In the genomic region with DNA sequence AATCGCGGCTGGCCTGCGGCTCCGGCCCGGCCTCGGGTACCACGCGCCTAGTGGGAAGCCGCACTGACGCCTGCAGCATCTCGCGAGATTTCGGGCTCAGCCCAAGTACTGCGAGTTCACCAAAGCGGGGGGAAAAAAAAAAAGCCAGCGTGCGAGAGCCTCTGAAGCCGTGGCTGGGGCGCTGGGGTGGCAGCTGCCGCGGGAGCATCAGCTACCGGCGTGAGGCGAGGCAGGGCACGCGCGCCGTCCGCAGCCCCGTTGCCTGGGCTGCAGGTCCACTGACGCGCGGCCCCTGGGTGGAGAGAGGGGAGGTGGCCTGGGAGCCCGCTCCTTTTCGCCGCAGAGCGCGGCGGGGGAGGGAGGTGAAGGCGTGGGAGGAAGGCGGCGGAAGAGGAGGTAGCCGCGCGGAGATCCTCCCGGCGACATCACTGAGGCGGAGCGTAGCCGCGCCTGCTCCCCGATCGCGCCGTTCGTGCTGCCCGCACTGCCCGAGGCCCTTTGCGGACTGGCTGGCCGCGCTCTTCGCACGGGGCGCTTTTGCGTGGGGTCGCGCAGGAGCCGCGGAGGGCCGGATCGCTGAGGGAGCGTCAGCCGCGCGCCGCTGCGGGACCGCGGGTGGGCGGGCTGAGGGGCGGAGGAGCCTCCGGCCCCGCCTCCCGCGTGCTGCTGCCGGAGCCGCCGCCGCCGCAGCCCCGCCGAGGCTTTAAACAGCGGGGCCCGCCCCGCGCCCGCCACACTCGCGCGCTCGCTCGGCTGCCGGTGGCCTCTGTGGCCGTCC, we compare ENCODE assay signal across 1 cellular context.
A peak's percentile ranks its signal among the peaks of the same experiment; 100 is the strongest.
TF ChIP-seq lines count a peak whose summit lies in the region.

A gene (plus strand): TSS at position 734 of the 778 bp plus-strand sequence. CDS start 189 bp downstream, outside the sequence.

TF ChIP-seq in GM12878, 131 proteins besides CTCF, POLR2A, EP300 and RAD21 (continued from another document):
- no peak for TF ChIP-seq RFX5 (IDR thresholded peaks at IDR 0.05; ENCODE audit: low read depth, low read length)
- TF ChIP-seq, protein P1, sequence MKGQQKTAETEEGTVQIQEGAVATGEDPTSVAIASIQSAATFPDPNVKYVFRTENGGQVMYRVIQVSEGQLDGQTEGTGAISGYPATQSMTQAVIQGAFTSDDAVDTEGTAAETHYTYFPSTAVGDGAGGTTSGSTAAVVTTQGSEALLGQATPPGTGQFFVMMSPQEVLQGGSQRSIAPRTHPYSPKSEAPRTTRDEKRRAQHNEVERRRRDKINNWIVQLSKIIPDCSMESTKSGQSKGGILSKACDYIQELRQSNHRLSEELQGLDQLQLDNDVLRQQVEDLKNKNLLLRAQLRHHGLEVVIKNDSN (IDR thresholded peaks at IDR 0.05; ENCODE audit: borderline replicate concordance, extremely low read length, insufficient read depth, low read depth, low read length), result no peak
- TF ChIP-seq CHD2 (IDR thresholded peaks at IDR 0.05; ENCODE audit: borderline replicate concordance, low read depth, low read length), result peak; percentile 99
- peak; percentile 48 for TF ChIP-seq CREM (IDR thresholded peaks at IDR 0.05; ENCODE audit: low read depth)
- TF ChIP-seq, protein P2, sequence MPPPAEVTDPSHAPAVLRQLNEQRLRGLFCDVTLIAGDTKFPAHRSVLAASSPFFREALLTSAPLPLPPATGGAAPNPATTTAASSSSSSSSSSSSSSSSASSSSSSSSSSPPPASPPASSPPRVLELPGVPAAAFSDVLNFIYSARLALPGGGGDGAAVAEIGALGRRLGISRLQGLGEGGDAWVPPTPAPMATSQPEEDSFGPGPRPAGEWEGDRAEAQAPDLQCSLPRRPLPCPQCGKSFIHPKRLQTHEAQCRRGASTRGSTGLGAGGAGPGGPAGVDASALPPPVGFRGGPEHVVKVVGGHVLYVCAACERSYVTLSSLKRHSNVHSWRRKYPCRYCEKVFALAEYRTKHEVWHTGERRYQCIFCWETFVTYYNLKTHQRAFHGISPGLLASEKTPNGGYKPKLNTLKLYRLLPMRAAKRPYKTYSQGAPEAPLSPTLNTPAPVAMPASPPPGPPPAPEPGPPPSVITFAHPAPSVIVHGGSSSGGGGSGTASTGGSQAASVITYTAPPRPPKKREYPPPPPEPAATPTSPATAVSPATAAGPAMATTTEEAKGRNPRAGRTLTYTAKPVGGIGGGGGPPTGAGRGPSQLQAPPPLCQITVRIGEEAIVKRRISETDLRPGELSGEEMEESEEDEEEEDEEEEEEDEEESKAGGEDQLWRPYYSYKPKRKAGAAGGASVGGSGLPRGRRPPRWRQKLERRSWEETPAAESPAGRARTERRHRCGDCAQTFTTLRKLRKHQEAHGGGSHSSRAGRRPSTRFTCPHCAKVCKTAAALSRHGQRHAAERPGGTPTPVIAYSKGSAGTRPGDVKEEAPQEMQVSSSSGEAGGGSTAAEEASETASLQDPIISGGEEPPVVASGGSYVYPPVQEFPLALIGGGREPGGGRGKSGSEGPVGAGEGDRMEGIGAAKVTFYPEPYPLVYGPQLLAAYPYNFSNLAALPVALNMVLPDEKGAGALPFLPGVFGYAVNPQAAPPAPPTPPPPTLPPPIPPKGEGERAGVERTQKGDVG (CRISPR knock-in tag; IDR thresholded peaks at IDR 0.05), result no peak
- TF ChIP-seq ZNF207 (IDR thresholded peaks at IDR 0.05; ENCODE audit: borderline replicate concordance), result peak; percentile 86; the same call in 1 of the 2 replicates
- TF ChIP-seq, protein P3, sequence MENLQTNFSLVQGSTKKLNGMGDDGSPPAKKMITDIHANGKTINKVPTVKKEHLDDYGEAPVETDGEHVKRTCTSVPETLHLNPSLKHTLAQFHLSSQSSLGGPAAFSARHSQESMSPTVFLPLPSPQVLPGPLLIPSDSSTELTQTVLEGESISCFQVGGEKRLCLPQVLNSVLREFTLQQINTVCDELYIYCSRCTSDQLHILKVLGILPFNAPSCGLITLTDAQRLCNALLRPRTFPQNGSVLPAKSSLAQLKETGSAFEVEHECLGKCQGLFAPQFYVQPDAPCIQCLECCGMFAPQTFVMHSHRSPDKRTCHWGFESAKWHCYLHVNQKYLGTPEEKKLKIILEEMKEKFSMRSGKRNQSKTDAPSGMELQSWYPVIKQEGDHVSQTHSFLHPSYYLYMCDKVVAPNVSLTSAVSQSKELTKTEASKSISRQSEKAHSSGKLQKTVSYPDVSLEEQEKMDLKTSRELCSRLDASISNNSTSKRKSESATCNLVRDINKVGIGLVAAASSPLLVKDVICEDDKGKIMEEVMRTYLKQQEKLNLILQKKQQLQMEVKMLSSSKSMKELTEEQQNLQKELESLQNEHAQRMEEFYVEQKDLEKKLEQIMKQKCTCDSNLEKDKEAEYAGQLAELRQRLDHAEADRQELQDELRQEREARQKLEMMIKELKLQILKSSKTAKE (IDR thresholded peaks at IDR 0.05; ENCODE audit: low read depth, poor library complexity, severe bottlenecking), result no peak
- TF ChIP-seq, protein P4, sequence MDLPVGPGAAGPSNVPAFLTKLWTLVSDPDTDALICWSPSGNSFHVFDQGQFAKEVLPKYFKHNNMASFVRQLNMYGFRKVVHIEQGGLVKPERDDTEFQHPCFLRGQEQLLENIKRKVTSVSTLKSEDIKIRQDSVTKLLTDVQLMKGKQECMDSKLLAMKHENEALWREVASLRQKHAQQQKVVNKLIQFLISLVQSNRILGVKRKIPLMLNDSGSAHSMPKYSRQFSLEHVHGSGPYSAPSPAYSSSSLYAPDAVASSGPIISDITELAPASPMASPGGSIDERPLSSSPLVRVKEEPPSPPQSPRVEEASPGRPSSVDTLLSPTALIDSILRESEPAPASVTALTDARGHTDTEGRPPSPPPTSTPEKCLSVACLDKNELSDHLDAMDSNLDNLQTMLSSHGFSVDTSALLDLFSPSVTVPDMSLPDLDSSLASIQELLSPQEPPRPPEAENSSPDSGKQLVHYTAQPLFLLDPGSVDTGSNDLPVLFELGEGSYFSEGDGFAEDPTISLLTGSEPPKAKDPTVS (IDR thresholded peaks at IDR 0.05; ENCODE audit: low read depth, low read length), result no peak
- 0 out of 2 replicates have a peak, but pooled peaks have one; percentile 63 for TF ChIP-seq CHD1 (IDR thresholded peaks at IDR 0.05; ENCODE audit: low read depth, low read length)
- TF ChIP-seq TBL1XR1 (IDR thresholded peaks at IDR 0.05; ENCODE audit: low read depth, low read length), result peak; percentile 17; the same call in 1 of the 2 replicates
- 0 out of 2 replicates have a peak, but pooled peaks have one; percentile 4 for TF ChIP-seq SPI1 (IDR thresholded peaks at IDR 0.05; ENCODE audit: borderline replicate concordance, insufficient read depth, low read depth, low read length)
- peak; percentile 70 for TF ChIP-seq TAF1 (IDR thresholded peaks at IDR 0.05; ENCODE audit: borderline replicate concordance, low read depth, low read length)
- TF ChIP-seq POLR2AphosphoS5 (IDR thresholded peaks at IDR 0.05; ENCODE audit: low read length), result peak; percentile 75; the same call in 1 of the 2 replicates
- TF ChIP-seq ZBED1 (IDR thresholded peaks at IDR 0.05; ENCODE audit: borderline replicate concordance), result peak; percentile 38; the same call in 1 of the 2 replicates
- TF ChIP-seq, protein P5, sequence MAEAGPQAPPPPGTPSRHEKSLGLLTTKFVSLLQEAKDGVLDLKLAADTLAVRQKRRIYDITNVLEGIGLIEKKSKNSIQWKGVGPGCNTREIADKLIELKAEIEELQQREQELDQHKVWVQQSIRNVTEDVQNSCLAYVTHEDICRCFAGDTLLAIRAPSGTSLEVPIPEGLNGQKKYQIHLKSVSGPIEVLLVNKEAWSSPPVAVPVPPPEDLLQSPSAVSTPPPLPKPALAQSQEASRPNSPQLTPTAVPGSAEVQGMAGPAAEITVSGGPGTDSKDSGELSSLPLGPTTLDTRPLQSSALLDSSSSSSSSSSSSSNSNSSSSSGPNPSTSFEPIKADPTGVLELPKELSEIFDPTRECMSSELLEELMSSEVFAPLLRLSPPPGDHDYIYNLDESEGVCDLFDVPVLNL (IDR thresholded peaks at IDR 0.05; ENCODE audit: low read depth, low read length), result 0 out of 2 replicates have a peak, but pooled peaks have one; percentile 4
- peak; percentile 62 to 87 for TF ChIP-seq BHLHE40 (IDR thresholded peaks at IDR 0.05; ENCODE audit: borderline replicate concordance in 1 of 2, low read depth in 2 of 2, low read length in 1 of 2)
